8 cellular contexts compared by ENCODE assay signal in genomic region chrX:155819966-155820491, GRCh38.
A peak's percentile ranks its signal among the peaks of the same experiment; 100 is the strongest.
DNase-seq lines count a peak whose midpoint lies in the region; ATAC-seq, FAIRE-seq and TF ChIP-seq lines count a peak whose summit lies in the region.

No MANE protein-coding gene starts in this region.

- no peak overlapping the region for H3K4me3 ChIP-seq in body of pancreas

- peak; percentile 28 to 79 (median 66) for TF ChIP-seq CTCF in body of pancreas (IDR thresholded peaks at IDR 0.05)

- 53 to 56% methylated on average over 2 to 3 of the region's 3 CpGs for WGBS in body of pancreas, 2 donors

- peak; percentile 69 for ATAC-seq in body of pancreas
- ATAC-seq in HG02981 (IDR thresholded peaks at IDR 0.05; ENCODE audit: unreplicated experiment): no peak

- FAIRE-seq in islet of Langerhans (lab: Jason Lieb, UNC): peak; percentile 76

- peak; percentile 56 for DNase-seq in AG20443 (ENCODE audit: low spot score)
- peak; percentile 8 for DNase-seq in GM19240 (ENCODE audit: insufficient read length, low spot score)
- DNase-seq in NCI-H146 treated with DMSO at 0.1 percent for 48 hours (lab: John Stamatoyannopoulos, UW; ENCODE audit: unreplicated experiment): peak; percentile 2
- DNase-seq in SW480 (ENCODE audit: low spot score): peak; percentile 60
- peak; percentile 70 to 77 (median 72) for DNase-seq in body of pancreas
- peak; percentile 4 to 7 for DNase-seq in stimulated activated CD4-positive, alpha-beta T cell treated with anti-CD3 and anti-CD28 coated beads, Interleukin-2, amount 100 ng/mL, for 48 hours

- H3K9me3 ChIP-seq in body of pancreas: no peaks in the 10 kb centered on the region

- intact Hi-C loops in body of pancreas (cut with DNase I): loop anchor here (10.0 kb wide), 1 partner anchor 725 kb away; no protein-coding TSS in a partner anchor

- TF ChIP-seq POLR2A in body of pancreas (IDR thresholded peaks at IDR 0.05): no peak

- H3K36me3 ChIP-seq in body of pancreas (replicated peaks in 1 of 2; ENCODE audit: insufficient read depth in 1 of 2, low read depth in 2 of 2): no peaks in the 10 kb centered on the region

- no peaks in the 10 kb centered on the region for H3K4me1 ChIP-seq in body of pancreas

- no peaks in the 10 kb centered on the region for H3K27me3 ChIP-seq in body of pancreas

- H3K27ac ChIP-seq in body of pancreas: no peak overlapping the region

Comparison
In these comparisons a context has a peak if more than half of its experiments do, and no peak if none do; other contexts are left out.
1. DNase-seq: peak in every context shown above with its lines; median percentile 72 in body of pancreas; 60 in SW480; 56 in AG20443; 8 in GM19240; 6 in stimulated activated CD4-positive, alpha-beta T cell treated with anti-CD3 and anti-CD28 coated beads, Interleukin-2, amount 100 ng/mL, for 48 hours; 2 in NCI-H146 treated with DMSO at 0.1 percent for 48 hours.